In the genomic region with DNA sequence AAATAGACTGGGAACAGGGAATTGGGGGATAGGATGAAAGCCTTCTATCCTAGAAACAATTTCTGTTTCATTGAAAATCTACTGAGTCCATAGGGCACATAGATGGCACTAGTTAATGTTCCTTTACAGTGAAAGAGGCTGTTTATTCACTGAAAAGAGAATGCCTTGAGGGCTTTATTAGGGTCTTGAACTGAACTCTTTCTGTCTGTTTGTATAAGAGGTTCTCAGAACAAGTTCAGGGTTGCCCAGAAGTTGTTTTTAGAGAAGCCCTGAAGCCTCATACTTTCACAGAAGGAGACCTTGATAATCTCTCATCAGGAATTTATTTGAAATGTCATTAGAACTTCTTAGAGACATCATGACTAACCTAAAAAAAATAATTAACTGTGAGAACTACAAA, we compare ENCODE assay signal across 29 cellular contexts. TPM values are rescaled to one million over a fixed set of nuclear protein-coding genes. Genes with fewer than 3 reads are reported as not detected.
"Had no signal": no experiment of that assay in that cellular context is flagged by ENCODE, and none has a peak within 500 bp of the region (broad histone marks: within the 10 kb centered on the region; RNA-seq: fewer than 3 reads in every experiment).

No MANE protein-coding gene starts in this region.

- ATAC-seq: activated CD8-positive, alpha-beta T cell treated with anti-CD3 and anti-CD28 coated beads for 36 hours; activated naive CD4-positive, alpha-beta T cell treated with anti-CD3 and anti-CD28 coated beads, Interleukin-2, amount 50 U/mL, for 72 hours; activated T-cell treated with anti-CD3 and anti-CD28 coated beads, Interleukin-2, amount 50 U/mL, for 4 hours; activated T-cell treated with anti-CD3 and anti-CD28 coated beads, Interleukin-2, amount 50 U/mL, for 72 hours; activated T-helper 17 cell treated with anti-CD3 and anti-CD28 coated beads, Interleukin-2, amount 50 U/mL, for 72 hours; body of pancreas had no signal

- DNase-seq: activated B cell treated with CpG ODN at 0.5 μM for 24 hours; activated CD4-positive, alpha-beta memory T cell treated with anti-CD3 and anti-CD28 coated beads for 36 hours; activated CD4-positive, alpha-beta T cell treated with anti-CD3 and anti-CD28 coated beads for 4 hours; activated CD4-positive, alpha-beta T cell treated with anti-CD3 and anti-CD28 coated beads, Interleukin-2, amount 10 ng/mL, durations not matched to agents 24 days and 14 days; activated CD4-positive, alpha-beta T cell treated with anti-CD3 and anti-CD28 coated beads, Interleukin-2, amount 50 U/mL, for 1 hour; activated CD4-positive, alpha-beta T cell treated with anti-CD3 and anti-CD28 coated beads, Interleukin-2, amount 50 U/mL, for 4 hours; activated CD4-positive, CD25-positive, alpha-beta regulatory T cell treated with anti-CD3 and anti-CD28 coated beads, Interleukin-2, amount 50 U/mL, for 72 hours; activated CD8-positive, alpha-beta memory T cell treated with anti-CD3 and anti-CD28 coated beads, Interleukin-2, amount 50 U/mL, for 4 hours; activated CD8-positive, alpha-beta T cell treated with anti-CD3 and anti-CD28 coated beads for 36 hours; activated effector memory CD4-positive, alpha-beta T cell treated with anti-CD3 and anti-CD28 coated beads, Interleukin-2, amount 50 U/mL, for 16 hours; activated gamma-delta T cell treated with Interleukin-2 at 50 U/mL for 16 hours; activated naive CD4-positive, alpha-beta T cell; activated naive CD4-positive, alpha-beta T cell treated with anti-CD3 and anti-CD28 coated beads for 36 hours; activated naive CD4-positive, alpha-beta T cell treated with anti-CD3 and anti-CD28 coated beads, Interleukin-2, amount 50 U/mL, for 16 hours; activated naive CD8-positive, alpha-beta T cell treated with anti-CD3 and anti-CD28 coated beads for 36 hours; activated T-cell treated with anti-CD3 and anti-CD28 coated beads for 4 hours; activated T-cell treated with anti-CD3 and anti-CD28 coated beads, Interleukin-2, amount 50 U/mL, for 1 hour; activated T-cell treated with anti-CD3 and anti-CD28 coated beads, Interleukin-2, amount 50 U/mL, for 4 hours; activated T-cell treated with anti-CD3 and anti-CD28 coated beads, Interleukin-2, amount 50 U/mL, for 72 hours; adrenal gland; amniotic stem cell; aorta; body of pancreas; brain microvascular endothelial cell; central memory CD4-positive, alpha-beta T cell; T-helper 2 cell; T-helper 9 cell had no signal

RNA-seq across cellular contexts. Expression of gene ENOX1, which starts 43.9 kb away (rescaled TPM):
- total RNA-seq: activated B cell treated with CpG ODN at 0.5 μM for 24 hours; activated naive CD8-positive, alpha-beta T cell treated with anti-CD3 and anti-CD28 coated beads for 36 hours had no signal
